ENCODE assay signal across 11 cellular contexts in genomic region chr1:221174598-221174997, GRCh38.
DNase-seq lines count a peak whose midpoint lies in the region; ATAC-seq and TF ChIP-seq lines count a peak whose summit lies in the region.
"Had no signal": no experiment of that assay in that cellular context is flagged by ENCODE, and none has a peak within 500 bp of the region (broad histone marks: within the 10 kb centered on the region; RNA-seq: fewer than 3 reads in every experiment).

No MANE protein-coding gene starts in this region.

- no peak for TF ChIP-seq EP300 in transverse colon (IDR thresholded peaks at IDR 0.05; ENCODE audit: low read depth)

- no peak overlapping the region for H2AFZ ChIP-seq in GM23248

- intact Hi-C loops in transverse colon (cut with DNase I; ENCODE audit: low total_unique reads): no loop called here

- TF ChIP-seq POLR2A in transverse colon (IDR thresholded peaks at IDR 0.05): no peak

- no peaks in the 10 kb centered on the region for H3F3A ChIP-seq in GM23248 (ENCODE audit: insufficient read depth)

- no peak overlapping the region for H3K4me3 ChIP-seq in fibroblast of the aortic adventitia (ENCODE audit: low read depth, low read length)
- no peak overlapping the region for H3K4me3 ChIP-seq in GM23248
- no peak overlapping the region for H3K4me3 ChIP-seq in transverse colon
- H3K4me3 ChIP-seq: ascending aorta had no signal

- TF ChIP-seq CTCF in fibroblast of the aortic adventitia (IDR thresholded peaks at IDR 0.05; ENCODE audit: insufficient read depth, low read length) (no peak), transverse colon (IDR thresholded peaks at IDR 0.05) (no peak)

- no peaks in the 10 kb centered on the region for H4K20me1 ChIP-seq in GM23248 (ENCODE audit: insufficient read depth)

- no peak for ATAC-seq in GM18520 (IDR thresholded peaks at IDR 0.05; ENCODE audit: unreplicated experiment)
- ATAC-seq in HG02642 (IDR thresholded peaks at IDR 0.05; ENCODE audit: poor library complexity, unreplicated experiment): no peak
- ATAC-seq: natural killer cell treated with Interleukin-12 subunit alpha and Interleukin-12 subunit beta and Interleukin-15 and Interleukin-18, amount 100 ng/mL, for 72 hours had no signal

- no peaks in the 10 kb centered on the region for H3K9me2 ChIP-seq in GM23248 (ENCODE audit: insufficient read depth)

- H3K27me3 ChIP-seq in GM23248 (replicated peaks; ENCODE audit: insufficient read depth): no peaks in the 10 kb centered on the region
- no peaks in the 10 kb centered on the region for H3K27me3 ChIP-seq in transverse colon
- H3K27me3 ChIP-seq: ascending aorta had no signal

- DNase-seq in G401 (ENCODE audit: low spot score) (peak; percentile 20), NCI-H82 treated with DMSO at 0.1 percent for 48 hours (lab: John Stamatoyannopoulos, UW; ENCODE audit: unreplicated experiment) (peak; percentile 89), fibroblast of the aortic adventitia (ENCODE audit: low read depth) (peak; percentile 8), myocyte (ENCODE audit: low read depth) (peak; percentile 22), GM23248 (no peak), transverse colon (no peak)
- DNase-seq: NCI-H1694 had no signal

- H3K27ac ChIP-seq in GM23248 (no peak overlapping the region), transverse colon (no peak overlapping the region)
- H3K27ac ChIP-seq: ascending aorta had no signal

- H3K36me3 ChIP-seq in GM23248 (ENCODE audit: low read depth): no peaks in the 10 kb centered on the region
- H3K36me3 ChIP-seq in transverse colon: no peaks in the 10 kb centered on the region
- H3K36me3 ChIP-seq: ascending aorta had no signal

- H3K9ac ChIP-seq in GM23248: no peak overlapping the region

- 40 to 64% methylated on average over 5 of the region's 5 CpGs for WGBS in GM23248 (ENCODE audit: low coverage in 1 of 2, low lambda C conversion rate in 2 of 2, missing lambda C conversion rate in 2 of 2), 2 experiments
- WGBS in transverse colon (ENCODE audit: low coverage in 1 of 2), 2 donors: 52% methylated on average over 5 of the region's 5 CpGs; no CpG with 5 or more reads in 1 of the 2 donors

- in situ Hi-C loops in G401 (cut with HindIII; ENCODE audit: low sequenced_read_pairs) (no loop called here), GM23248 (cut with MboI) (no loop called here), transverse colon (cut with MboI; ENCODE audit: low pct_ligation_motif_present in 1 of 4, low pct_unique_long_range_greater_than_20kb in 1 of 4, low sequenced_read_pairs in 3 of 4) (no loop called here)

- H3K4me2 ChIP-seq in GM23248 (ENCODE audit: unreplicated experiment): no peak overlapping the region

- H3K79me2 ChIP-seq in GM23248 (ENCODE audit: insufficient read depth): no peaks in the 10 kb centered on the region

- H3K4me1 ChIP-seq in GM23248 (ENCODE audit: insufficient read depth) (peaks cover 8% of the 10 kb centered on the region; the same call in 1 of the 2 replicates), transverse colon (no peaks in the 10 kb centered on the region)
- H3K4me1 ChIP-seq: ascending aorta had no signal

- no peaks in the 10 kb centered on the region for H3K9me3 ChIP-seq in GM23248 (ENCODE audit: low read depth)
- H3K9me3 ChIP-seq in transverse colon: no peaks in the 10 kb centered on the region
- H3K9me3 ChIP-seq: ascending aorta had no signal

Comparison
In these comparisons a context has a peak if more than half of its experiments do, and no peak if none do; other contexts are left out.
1. DNase-seq: peak in G401 (single experiment), NCI-H82 treated with DMSO at 0.1 percent for 48 hours (single experiment), fibroblast of the aortic adventitia (single experiment) and myocyte (single experiment); none in GM23248 (single experiment) and transverse colon (single experiment).